Comparison of ENCODE assay signal across 8 cellular contexts in the genomic region with DNA sequence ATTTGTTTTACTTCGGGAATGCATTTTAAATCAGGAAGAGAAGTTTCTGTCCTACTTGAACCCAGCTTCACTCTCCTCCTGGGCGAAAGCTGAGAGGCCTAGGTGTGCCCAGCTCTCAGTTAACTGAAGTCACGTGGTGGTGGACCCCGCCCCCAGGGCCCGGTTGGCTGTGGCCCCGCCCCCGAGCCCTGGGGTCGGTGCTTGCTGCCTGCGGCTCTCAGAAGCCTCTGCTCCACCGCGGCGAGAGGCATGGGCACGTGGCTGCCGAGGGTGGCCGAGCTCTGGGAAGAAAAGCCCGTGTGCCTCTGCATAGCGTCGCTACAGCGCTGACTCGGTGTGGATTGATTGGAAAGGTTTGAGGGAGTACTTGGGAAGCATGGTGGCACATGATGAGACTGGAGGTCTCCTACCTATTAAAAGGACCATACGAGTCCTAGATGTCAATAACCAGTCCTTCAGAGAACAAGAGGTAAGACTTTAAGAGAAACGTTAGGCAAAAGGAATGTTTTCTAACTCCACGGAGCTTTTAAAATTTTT. TPM values are rescaled to one million over a fixed set of nuclear protein-coding genes. Genes with fewer than 3 reads are reported as not detected.
A peak's percentile ranks its signal among the peaks of the same experiment; 100 is the strongest.
DNase-seq lines count a peak whose midpoint lies in the region; ATAC-seq and TF ChIP-seq lines count a peak whose summit lies in the region.

No MANE protein-coding gene starts in this region.

- peak; percentile 96 for DNase-seq in AG08395 (ENCODE audit: low spot score)
- peak; percentile 97 for DNase-seq in MM.1S
- peak; percentile 95 for DNase-seq in WTC11 (ENCODE audit: low spot score)
- DNase-seq in mammary epithelial cell: peak; percentile 95
- DNase-seq in inferior parietal cortex (ENCODE audit: extremely low spot score): peak; percentile 34
- peak; percentile 55 for DNase-seq in smooth muscle cell (lab: John Stamatoyannopoulos, UW; ENCODE audit: unreplicated experiment)

- H2AFZ ChIP-seq in MM.1S (ENCODE audit: low read length): peak overlapping the region; percentile 51
- no peak overlapping the region for H2AFZ ChIP-seq in mammary epithelial cell (ENCODE audit: low read depth, low read length)
- H2AFZ ChIP-seq in smooth muscle cell (ENCODE audit: low read depth): no peak overlapping the region

- H3K79me2 ChIP-seq in MM.1S (ENCODE audit: low read length) (peaks cover 78% of the 10 kb centered on the region), mammary epithelial cell (ENCODE audit: insufficient read depth, low read length) (peaks cover 50% of the 10 kb centered on the region), smooth muscle cell (ENCODE audit: low read depth) (peaks cover 64% of the 10 kb centered on the region)

- H3K27ac ChIP-seq in MM.1S (ENCODE audit: low read length) (peak overlapping the region; percentile 62), mammary epithelial cell (ENCODE audit: insufficient read depth, low read depth, low read length) (no peak overlapping the region), smooth muscle cell (ENCODE audit: low read depth) (peak overlapping the region; percentile 93)

- H4K20me1 ChIP-seq in MM.1S (ENCODE audit: insufficient read depth, low read length) (no peaks in the 10 kb centered on the region; the same call in 1 of the 2 replicates), mammary epithelial cell (ENCODE audit: insufficient read depth, low read length) (no peaks in the 10 kb centered on the region), smooth muscle cell (ENCODE audit: low read depth) (peaks cover 43% of the 10 kb centered on the region)

- peak overlapping the region; percentile 78 for H3K4me3 ChIP-seq in MM.1S (ENCODE audit: low read length)
- no peak overlapping the region for H3K4me3 ChIP-seq in mammary epithelial cell (replicated peaks in 1 of 3; ENCODE audit: insufficient read depth in 1 of 3, low read depth in 2 of 3, low read length in 3 of 3)
- peak overlapping the region; percentile 95 for H3K4me3 ChIP-seq in smooth muscle cell

- intact Hi-C loops in mammary epithelial cell (cut with micrococcal nuclease): loop anchor here (10.0 kb wide), 1 partner anchor 428 kb away; no protein-coding TSS in a partner anchor

- peaks cover 34% of the 10 kb centered on the region for H3K4me1 Mint-ChIP-seq in WTC11

- WGBS in mammary epithelial cell (ENCODE audit: low coverage, missing lambda C conversion rate): over 99% methylated on average over 10 of the region's 23 CpGs
- 2% methylated on average over 20 of the region's 23 CpGs for WGBS in smooth muscle cell (ENCODE audit: low lambda C conversion rate)

- in situ Hi-C loops in mammary epithelial cell (cut with MboI; ENCODE audit: low sequenced_read_pairs in 2 of 2): no loop called here

- H3K9ac ChIP-seq in MM.1S (ENCODE audit: low read length): peak overlapping the region; percentile 69; the same call in 1 of the 2 replicates
- no peak overlapping the region for H3K9ac ChIP-seq in mammary epithelial cell (ENCODE audit: insufficient read depth, low read length)
- peak overlapping the region; percentile 90 for H3K9ac ChIP-seq in smooth muscle cell (ENCODE audit: low read depth)

- CTCF ChIA-PET in WTC11 (lab: Charles Lee): interaction anchor here (0.6 to 3.0 kb wide), 11 partner anchors 8 to 184 kb away, joined by 3 to 30 read pairs (median 5); no protein-coding TSS in a partner anchor
- CTCF ChIA-PET in mammary epithelial cell (lab: Charles Lee; ENCODE audit: low non-redundant PET): no interaction called here

- H3K27me3 ChIP-seq in MM.1S (replicated peaks; ENCODE audit: insufficient read depth, low read length) (no peaks in the 10 kb centered on the region), mammary epithelial cell (ENCODE audit: insufficient read depth, low read length) (no peaks in the 10 kb centered on the region), smooth muscle cell (ENCODE audit: low read depth) (no peaks in the 10 kb centered on the region)

- TF ChIP-seq CTCF in MM.1S (IDR thresholded peaks at IDR 0.05; ENCODE audit: low read length): no peak
- no peak for TF ChIP-seq CTCF in WTC11 (IDR thresholded peaks at IDR 0.05)
- no peak for TF ChIP-seq CTCF in mammary epithelial cell (conservative IDR thresholded peaks at IDR 0.05 in 1 of 2, IDR thresholded peaks at IDR 0.05 in 1 of 2; ENCODE audit: extremely low read depth in 1 of 2, insufficient read depth in 1 of 2, low read depth in 1 of 2, low read length in 2 of 2)
- no peak for TF ChIP-seq CTCF in smooth muscle cell (IDR thresholded peaks at IDR 0.05; ENCODE audit: borderline replicate concordance, insufficient read depth, poor library complexity, severe bottlenecking)

- H3K9me3 ChIP-seq in MM.1S (replicated peaks; ENCODE audit: insufficient read depth, low read length) (no peaks in the 10 kb centered on the region), mammary epithelial cell (replicated peaks; ENCODE audit: insufficient read depth, low read length) (no peaks in the 10 kb centered on the region), smooth muscle cell (replicated peaks; ENCODE audit: low read depth) (no peaks in the 10 kb centered on the region)

- dilution Hi-C loops in mammary epithelial cell (cut with HindIII; ENCODE audit: low sequenced_read_pairs): loop anchor here (5.0 kb wide), 1 partner anchor 106 kb away; no protein-coding TSS in a partner anchor

- H3K4me1 ChIP-seq in MM.1S (ENCODE audit: low read length) (peaks cover 30% of the 10 kb centered on the region), mammary epithelial cell (ENCODE audit: insufficient read depth, low read length) (peaks cover 27% of the 10 kb centered on the region), smooth muscle cell (ENCODE audit: low read depth) (peaks cover 42% of the 10 kb centered on the region)

- ATAC-seq in GM19467 (IDR thresholded peaks at IDR 0.05; ENCODE audit: unreplicated experiment) (peak; percentile 43), WTC11 (peak; percentile 98), GM21786 (IDR thresholded peaks at IDR 0.05; ENCODE audit: unreplicated experiment) (no peak)

- peak overlapping the region; percentile 82 for H3K4me3 Mint-ChIP-seq in WTC11

- POLR2A ChIA-PET in WTC11 (lab: Charles Lee): interaction anchor here (0.5 to 1.2 kb wide), 9 partner anchors 10 to 440 kb away, joined by 3 to 8 read pairs (median 4); no protein-coding TSS in a partner anchor

- H3K4me2 ChIP-seq in MM.1S (ENCODE audit: low read depth, low read length) (peak overlapping the region; percentile 79), mammary epithelial cell (ENCODE audit: insufficient read depth, low read depth, low read length) (no peak overlapping the region), smooth muscle cell (peak overlapping the region; percentile 96)

- H3K36me3 Mint-ChIP-seq in WTC11: peaks cover under 1% of the 10 kb centered on the region

- H3F3A ChIP-seq in MM.1S (ENCODE audit: insufficient read depth, low read length): peaks cover 39% of the 10 kb centered on the region
- H3F3A ChIP-seq in smooth muscle cell (ENCODE audit: low read depth): peaks cover 24% of the 10 kb centered on the region

- H3K9me2 ChIP-seq in MM.1S (replicated peaks; ENCODE audit: insufficient read depth, low read length): no peaks in the 10 kb centered on the region

- no peaks in the 10 kb centered on the region for H3K36me3 ChIP-seq in MM.1S (replicated peaks; ENCODE audit: insufficient read depth, low read length)
- peaks cover 4% of the 10 kb centered on the region for H3K36me3 ChIP-seq in mammary epithelial cell (ENCODE audit: insufficient read depth, low read length)
- H3K36me3 ChIP-seq in smooth muscle cell (ENCODE audit: low read depth): no peaks in the 10 kb centered on the region

- peak overlapping the region; percentile 93 for H3K27ac Mint-ChIP-seq in WTC11

- H3K27me3 Mint-ChIP-seq in WTC11 (ENCODE audit: low read depth): no peaks in the 10 kb centered on the region

- H3K9me3 Mint-ChIP-seq in WTC11: no peaks in the 10 kb centered on the region

- no TSS peak for BruUV-seq in mammary epithelial cell (replicated peaks; lab: Mats Ljungman, UMichigan)

TF ChIP-seq in WTC11, 78 proteins besides CTCF, POLR2A, EP300 and RAD21 (continues in another document):
- no peak for TF ChIP-seq NFYB (CRISPR knock-in tag; conservative IDR thresholded peaks at IDR 0.05; ENCODE audit: low read depth)
- TF ChIP-seq, protein P1, sequence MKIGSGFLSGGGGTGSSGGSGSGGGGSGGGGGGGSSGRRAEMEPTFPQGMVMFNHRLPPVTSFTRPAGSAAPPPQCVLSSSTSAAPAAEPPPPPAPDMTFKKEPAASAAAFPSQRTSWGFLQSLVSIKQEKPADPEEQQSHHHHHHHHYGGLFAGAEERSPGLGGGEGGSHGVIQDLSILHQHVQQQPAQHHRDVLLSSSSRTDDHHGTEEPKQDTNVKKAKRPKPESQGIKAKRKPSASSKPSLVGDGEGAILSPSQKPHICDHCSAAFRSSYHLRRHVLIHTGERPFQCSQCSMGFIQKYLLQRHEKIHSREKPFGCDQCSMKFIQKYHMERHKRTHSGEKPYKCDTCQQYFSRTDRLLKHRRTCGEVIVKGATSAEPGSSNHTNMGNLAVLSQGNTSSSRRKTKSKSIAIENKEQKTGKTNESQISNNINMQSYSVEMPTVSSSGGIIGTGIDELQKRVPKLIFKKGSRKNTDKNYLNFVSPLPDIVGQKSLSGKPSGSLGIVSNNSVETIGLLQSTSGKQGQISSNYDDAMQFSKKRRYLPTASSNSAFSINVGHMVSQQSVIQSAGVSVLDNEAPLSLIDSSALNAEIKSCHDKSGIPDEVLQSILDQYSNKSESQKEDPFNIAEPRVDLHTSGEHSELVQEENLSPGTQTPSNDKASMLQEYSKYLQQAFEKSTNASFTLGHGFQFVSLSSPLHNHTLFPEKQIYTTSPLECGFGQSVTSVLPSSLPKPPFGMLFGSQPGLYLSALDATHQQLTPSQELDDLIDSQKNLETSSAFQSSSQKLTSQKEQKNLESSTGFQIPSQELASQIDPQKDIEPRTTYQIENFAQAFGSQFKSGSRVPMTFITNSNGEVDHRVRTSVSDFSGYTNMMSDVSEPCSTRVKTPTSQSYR (CRISPR knock-in tag; IDR thresholded peaks at IDR 0.05): peak; percentile 75; the same call in 1 of the 2 replicates

RNA-seq across cellular contexts. Expression of a gene that starts 34.1 kb away (rescaled TPM):
- total RNA-seq in WTC11 (2021) (85.4 to 100 TPM (median 97.4 TPM) in 3 replicates), mammary epithelial cell (10 to 100 TPM in 1 of 2 donors, 1 to 10 TPM in 1; 8.3 to 15.1 TPM), smooth muscle cell (123 and 131 TPM in 2 replicates)
- polyA plus RNA-seq in mammary epithelial cell (12.2 TPM), smooth muscle cell (49.5 and 83.1 TPM in 2 replicates)
- 40.7 TPM for polyA minus RNA-seq in mammary epithelial cell

RNA-seq across cellular contexts. Expression of a gene that starts 41.8 kb away (rescaled TPM):
- 0.15 to 0.25 TPM in 2 of 3 replicates, not detected in the other for total RNA-seq in WTC11 (2021)
- total RNA-seq in mammary epithelial cell: under 1 TPM; 0.17 to 0.73 TPM
- 7.4 TPM for polyA plus RNA-seq in mammary epithelial cell
- polyA minus RNA-seq in mammary epithelial cell: 26.7 TPM
- not detected in 2 replicates for total RNA-seq in smooth muscle cell
- polyA plus RNA-seq in smooth muscle cell: not detected in 2 replicates

RNA-seq across cellular contexts. Expression of a gene that starts 52.9 kb away (rescaled TPM):
- total RNA-seq in WTC11 (2021): 0.23 TPM in 1 of 3 replicates, not detected in the others
- not detected for total RNA-seq in mammary epithelial cell
- polyA plus RNA-seq in mammary epithelial cell: 0.32 TPM
- polyA minus RNA-seq in mammary epithelial cell: not detected
- 15.1 and 24.3 TPM in 2 replicates for total RNA-seq in smooth muscle cell
- polyA plus RNA-seq in smooth muscle cell: 16.5 and 18.1 TPM in 2 replicates

Comparison
In these comparisons a context has a peak if more than half of its experiments do, and no peak if none do; other contexts are left out.
1. DNase-seq: peak in every context shown above with its lines; median percentile 97 in MM.1S; 96 in AG08395; 95 in WTC11; 95 in mammary epithelial cell; 55 in smooth muscle cell; 34 in inferior parietal cortex.
2. H3K4me3 ChIP-seq: peak in MM.1S (single experiment) and smooth muscle cell (single experiment); none in mammary epithelial cell (0 of 3).
3. RNA of a gene that starts 52.9 kb away (total RNA-seq): 15.1 to 24.3 TPM in smooth muscle cell; 0.23 TPM in WTC11 and not detected in mammary epithelial cell; every median in the first group is over 10 times any median in the second.